Comparison of ENCODE assay signal across 9 cellular contexts in genomic region chr4:153471691-153472080, GRCh38. TPM values are rescaled to one million over a fixed set of nuclear protein-coding genes. Genes with fewer than 3 reads are reported as not detected.
DNase-seq lines count a peak whose midpoint lies in the region; ATAC-seq and TF ChIP-seq lines count a peak whose summit lies in the region.
"Had no signal": no experiment of that assay in that cellular context is flagged by ENCODE, and none has a peak within 500 bp of the region (broad histone marks: within the 10 kb centered on the region; RNA-seq: fewer than 3 reads in every experiment).

No MANE protein-coding gene starts in this region.

- ATAC-seq in GM18505 (IDR thresholded peaks at IDR 0.05; ENCODE audit: unreplicated experiment) (peak; percentile 22), HG02884 (IDR thresholded peaks at IDR 0.05; ENCODE audit: unreplicated experiment) (peak; percentile 15), left lobe of liver (peak; percentile 26), heart left ventricle (no peak)

- DNase-seq in T-helper 22 cell (ENCODE audit: low read depth) (peak; percentile 27), left lobe of liver (ENCODE audit: low spot score) (no peak), heart left ventricle (no peak), neuronal stem cell (ENCODE audit: low spot score) (no peak), H9 (no peak), Kasumi-1 (lab: John Stamatoyannopoulos, UW) (no peak)
- DNase-seq: aorta had no signal

- H3K4me2 ChIP-seq in neuronal stem cell (ENCODE audit: insufficient read depth, low read length, poor library complexity, severe bottlenecking) (no peak overlapping the region), H9 (ENCODE audit: insufficient read depth, insufficient read length, low read length) (no peak overlapping the region)

- TF ChIP-seq CTCF in heart left ventricle (IDR thresholded peaks at IDR 0.05): no peak
- TF ChIP-seq CTCF in H9 (conservative IDR thresholded peaks at IDR 0.05): no peak

- H2BK15ac ChIP-seq in neuronal stem cell (ENCODE audit: low read length) (no peak overlapping the region), H9 (ENCODE audit: low read depth, low read length) (no peak overlapping the region)

- no peak overlapping the region for H2BK20ac ChIP-seq in H9 (ENCODE audit: low read depth, low read length, poor library complexity, severe bottlenecking)

- H2AFZ ChIP-seq in neuronal stem cell (ENCODE audit: low read length) (no peak overlapping the region), H9 (ENCODE audit: low read length) (no peak overlapping the region)

- H3K23ac ChIP-seq in neuronal stem cell (ENCODE audit: low read depth, low read length, poor library complexity): no peak overlapping the region
- H3K23ac ChIP-seq in H9 (ENCODE audit: insufficient read length, low read depth, low read length): no peak overlapping the region

- H2AK5ac ChIP-seq in neuronal stem cell (ENCODE audit: low read depth, low read length) (no peak overlapping the region), H9 (ENCODE audit: insufficient read length, low read length) (no peak overlapping the region)

- H3K4me1 ChIP-seq in heart left ventricle (peaks cover 0 to 63% (median 32%) of the 10 kb centered on the region in 12 donors), neuronal stem cell (ENCODE audit: control insufficient read depth in 2 of 2, insufficient read depth in 1 of 2, low read depth in 1 of 2, low read length in 2 of 2) (peaks cover 3 to 12% of the 10 kb centered on the region in 2 donors), H9 (ENCODE audit: insufficient read depth, low read length) (no peaks in the 10 kb centered on the region; the same call in 1 of the 2 replicates)

- H4K5ac ChIP-seq in H9 (ENCODE audit: insufficient read length, low read depth, low read length): no peak overlapping the region

- no peak overlapping the region for H3T11ph ChIP-seq in H9 (ENCODE audit: low read length)

- WGBS in heart left ventricle, 4 donors: 79 to 91% (median 83%) methylated on average over 5 of the region's 5 CpGs
- WGBS in neuronal stem cell (ENCODE audit: extremely low coverage in 2 of 2, insufficient read length in 2 of 2, insufficient replicate concordance in 1 of 2), 2 donors: no CpG with 5 or more reads among the region's 5 CpGs
- no CpG with 5 or more reads among the region's 5 CpGs for whole genome bisulfite sequencing in H9 (ENCODE audit: extremely low coverage, insufficient read length, low lambda C conversion rate)

- H3K4me1 Mint-ChIP-seq in H9: peaks cover 11 to 18% of the 10 kb centered on the region in 2 experiments

- peaks cover 4% of the 10 kb centered on the region for H3K79me1 ChIP-seq in neuronal stem cell (ENCODE audit: low read depth, low read length)
- no peaks in the 10 kb centered on the region for H3K79me1 ChIP-seq in H9 (ENCODE audit: insufficient read depth, low read depth, low read length, poor library complexity, severe bottlenecking)

- peak overlapping the region in 1 of 12 donors; percentile 13 for H3K4me3 ChIP-seq in heart left ventricle
- no peak overlapping the region for H3K4me3 ChIP-seq in neuronal stem cell (ENCODE audit: low read length in 2 of 2)

- peaks cover 12% of the 10 kb centered on the region; the same call in 1 of the 2 replicates for H3K79me2 ChIP-seq in H9 (ENCODE audit: insufficient read depth, low read length)

- H3K36me3 ChIP-seq in heart left ventricle (peaks cover 0 to 33% (median 23%) of the 10 kb centered on the region in 9 donors), neuronal stem cell (replicated peaks in 1 of 2; ENCODE audit: control insufficient read depth in 2 of 2, insufficient read depth in 2 of 2, low read length in 2 of 2) (peaks cover 1 to 34% of the 10 kb centered on the region in 2 donors)

- no peak overlapping the region for H2BK5ac ChIP-seq in neuronal stem cell (ENCODE audit: low read length)
- H2BK5ac ChIP-seq in H9 (ENCODE audit: insufficient read length, low read length): no peak overlapping the region

- no peaks in the 10 kb centered on the region for H4K20me1 ChIP-seq in H9 (ENCODE audit: control insufficient read depth, insufficient read depth, insufficient read length)

- no peak overlapping the region for H3K27ac Mint-ChIP-seq in H9

- H3K56ac ChIP-seq in H9 (ENCODE audit: insufficient read length, low read depth, low read length): no peak overlapping the region

- no peaks in the 10 kb centered on the region for H3K9me3 ChIP-seq in heart left ventricle
- H3K9me3 ChIP-seq in neuronal stem cell (replicated peaks in 1 of 2; ENCODE audit: control insufficient read depth in 2 of 2, insufficient read depth in 1 of 2, low read depth in 1 of 2, low read length in 2 of 2): no peaks in the 10 kb centered on the region
- no peaks in the 10 kb centered on the region for H3K9me3 ChIP-seq in H9 (ENCODE audit: control insufficient read depth, low read depth, low read length)

- H3K27me3 ChIP-seq in heart left ventricle (no peaks in the 10 kb centered on the region), neuronal stem cell (ENCODE audit: control insufficient read depth in 3 of 3, insufficient read depth in 3 of 3, low read depth in 1 of 3, low read length in 3 of 3) (no peaks in the 10 kb centered on the region), H9 (ENCODE audit: insufficient read depth, low read length) (no peaks in the 10 kb centered on the region; the same call in 1 of the 2 replicates)

- H2BK120ac ChIP-seq in neuronal stem cell (ENCODE audit: low read depth, low read length) (no peak overlapping the region), H9 (ENCODE audit: low read depth, low read length, poor library complexity, severe bottlenecking) (no peak overlapping the region)

- intact Hi-C loops in heart left ventricle (cut with DNase I): no loop called here

- H4K91ac ChIP-seq in neuronal stem cell (ENCODE audit: low read depth, low read length, poor library complexity) (no peak overlapping the region), H9 (ENCODE audit: insufficient read length, low read depth, low read length) (no peak overlapping the region)

- no peak overlapping the region for H4K8ac ChIP-seq in neuronal stem cell (ENCODE audit: low read depth, low read length)
- no peak overlapping the region for H4K8ac ChIP-seq in H9 (replicated peaks; ENCODE audit: insufficient read length, low read depth, low read length)

- H3K14ac ChIP-seq in neuronal stem cell (ENCODE audit: low read length) (no peak overlapping the region), H9 (ENCODE audit: insufficient read depth, low read length) (no peak overlapping the region)

- H3K9me3 Mint-ChIP-seq in H9: no peaks in the 10 kb centered on the region; a peak in 1 of 5 replicates

- H3K4me3 Mint-ChIP-seq in H9: no peak overlapping the region

- peaks cover 17 to 23% (median 17%) of the 10 kb centered on the region in 3 experiments for H3K36me3 Mint-ChIP-seq in H9 (ENCODE audit: insufficient read depth in 1 of 3, low read depth in 3 of 3)

- H3K9ac ChIP-seq in neuronal stem cell (ENCODE audit: low read depth, low read length, poor library complexity) (no peak overlapping the region), H9 (ENCODE audit: extremely low read depth, insufficient read length, low read length) (no peak overlapping the region)

- H3K4ac ChIP-seq in neuronal stem cell (ENCODE audit: low read length): no peak overlapping the region
- no peak overlapping the region for H3K4ac ChIP-seq in H9 (ENCODE audit: low read depth, low read length)

- no peak for TF ChIP-seq POLR2A in GM18505 (IDR thresholded peaks at IDR 0.05; ENCODE audit: borderline replicate concordance, extremely low read depth, insufficient read depth, insufficient read length)
- TF ChIP-seq POLR2A in heart left ventricle (IDR thresholded peaks at IDR 0.05): no peak

- H3K27ac ChIP-seq in heart left ventricle (peak overlapping the region in 1 of 12 donors; percentile 76), neuronal stem cell (replicated peaks; ENCODE audit: low read length) (no peak overlapping the region), H9 (ENCODE audit: insufficient read length, low read depth, low read length) (no peak overlapping the region)

- H3K18ac ChIP-seq in neuronal stem cell (ENCODE audit: low read length) (no peak overlapping the region), H9 (ENCODE audit: insufficient read length, low read depth, low read length) (no peak overlapping the region)

- no peaks in the 10 kb centered on the region for H3K27me3 Mint-ChIP-seq in H9 (ENCODE audit: low read depth)

- H2BK12ac ChIP-seq in neuronal stem cell (ENCODE audit: low read length) (no peak overlapping the region), H9 (ENCODE audit: insufficient read length, low read depth, low read length) (no peak overlapping the region)

- peaks cover 6% of the 10 kb centered on the region for H3K23me2 ChIP-seq in H9 (ENCODE audit: insufficient read length, low read depth, low read length, poor library complexity, severe bottlenecking)

RNA-seq across cellular contexts. Expression of gene TMEM131L, which starts 5.5 kb away (rescaled TPM):
- 14.0 TPM for total RNA-seq in left lobe of liver
- 10 to 100 TPM; 10.9 to 22.2 (median 19.9) TPM for total RNA-seq in heart left ventricle
- 1 to 10 TPM; 3.8 TPM for polyA plus RNA-seq in heart left ventricle
- 10.3 TPM for polyA plus RNA-seq in neuronal stem cell (2013, experiment 1 of 2)
- 10.2 TPM for polyA plus RNA-seq in neuronal stem cell (2013, experiment 2 of 2)
- 14.6 and 15.9 TPM in 2 replicates for total RNA-seq in H9 (2021)

Comparison
In these comparisons a context has a peak if more than half of its experiments do, and no peak if none do; other contexts are left out.
1. ATAC-seq: peak in GM18505 (single experiment), HG02884 (single experiment) and left lobe of liver (single experiment); none in heart left ventricle (0 of 4).